Comparison of ENCODE assay signal across 1 cellular context in the genomic region with DNA sequence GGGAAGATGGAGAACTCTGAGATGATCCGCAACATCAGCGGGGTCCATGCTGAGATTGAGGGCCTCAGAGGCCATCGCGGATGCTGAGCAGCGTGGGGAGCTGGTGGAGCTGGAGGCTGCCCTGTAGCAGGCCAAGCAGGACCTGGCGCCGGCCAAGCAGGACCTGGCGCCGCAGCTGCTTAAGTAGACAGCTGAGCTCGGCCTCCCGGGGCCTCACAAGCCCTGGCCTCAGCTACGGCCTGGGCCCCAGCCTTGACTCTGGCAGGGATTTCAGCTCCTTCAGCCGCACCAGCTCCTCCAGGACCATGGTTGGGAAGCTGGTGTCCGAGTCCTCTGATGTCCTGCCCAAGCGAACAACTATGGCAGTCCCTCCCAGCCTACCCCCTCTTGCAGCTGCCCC.
TF ChIP-seq lines count a peak whose summit lies in the region.

No MANE protein-coding gene starts in this region.

TF ChIP-seq in H1, 55 proteins besides CTCF, POLR2A, EP300 and RAD21:
- TF ChIP-seq KDM1A (IDR thresholded peaks at IDR 0.05; ENCODE audit: borderline replicate concordance, low read length): no peak
- no peak for TF ChIP-seq TBP (IDR thresholded peaks at IDR 0.05; ENCODE audit: low read depth, low read length)
- no peak for TF ChIP-seq YY1 (IDR thresholded peaks at IDR 0.05; ENCODE audit: low read depth, low read length)
- TF ChIP-seq RNF2 (IDR thresholded peaks at IDR 0.05; ENCODE audit: borderline replicate concordance, low read depth, low read length, missing control alignments, poor library complexity, severe bottlenecking): no peak
- no peak for TF ChIP-seq BRCA1 (IDR thresholded peaks at IDR 0.05; ENCODE audit: low read depth, low read length)
- no peak for TF ChIP-seq GTF2F1 (IDR thresholded peaks at IDR 0.05; ENCODE audit: borderline replicate concordance, low read depth, low read length)
- no peak for TF ChIP-seq TAF7 (optimal IDR thresholded peaks at IDR 0.05; ENCODE audit: borderline replicate concordance, low read depth, low read length)
- no peak for TF ChIP-seq CHD7 (IDR thresholded peaks at IDR 0.05; ENCODE audit: insufficient replicate concordance, low read length)
- TF ChIP-seq GABPA (IDR thresholded peaks at IDR 0.05; ENCODE audit: borderline replicate concordance, insufficient read depth, low read length): no peak
- TF ChIP-seq CREB1 (IDR thresholded peaks at IDR 0.05): no peak
